24 cellular contexts compared by ENCODE assay signal in genomic region chr9:36876056-36876455, GRCh38.
"Had no signal": no experiment of that assay in that cellular context is flagged by ENCODE, and none has a peak within 500 bp of the region (broad histone marks: within the 10 kb centered on the region; RNA-seq: fewer than 3 reads in every experiment).

No MANE protein-coding gene starts in this region.

- DNase-seq: activated CD4-positive, alpha-beta T cell treated with anti-CD3 and anti-CD28 coated beads, Interleukin-2, amount 50 U/mL, for 1 hour; activated CD8-positive, alpha-beta memory T cell treated with anti-CD3 and anti-CD28 coated beads, Interleukin-2, amount 10 ng/mL, durations not matched to agents 7 days and 5 days; activated CD8-positive, alpha-beta T cell treated with anti-CD3 and anti-CD28 coated beads, Interleukin-2, amount 10 ng/mL, durations not matched to agents 7 days and 5 days; activated naive CD4-positive, alpha-beta T cell; activated T-cell treated with anti-CD3 and anti-CD28 coated beads, Interleukin-2, amount 50 U/mL, for 48 hours; endodermal cell; foreskin fibroblast; head of caudate nucleus; hippocampal formation; left cardiac atrium; left ventricle myocardium superior; mammary epithelial cell; naive thymus-derived CD4-positive, alpha-beta T cell; stimulated activated CD4-positive, alpha-beta T cell treated with anti-CD3 and anti-CD28 coated beads, Interleukin-4, amount 100 ng/mL, for 24 hours; stomach; T-helper 9 cell; thyroid gland had no signal

- ATAC-seq: activated CD8-positive, alpha-beta memory T cell treated with anti-CD3 and anti-CD28 coated beads, Interleukin-2, amount 10 ng/mL, durations not matched to agents 7 days and 5 days; activated CD8-positive, alpha-beta T cell treated with anti-CD3 and anti-CD28 coated beads, Interleukin-2, amount 10 ng/mL, durations not matched to agents 7 days and 5 days; activated naive CD4-positive, alpha-beta T cell treated with anti-CD3 and anti-CD28 coated beads, Interleukin-2, amount 50 U/mL, for 72 hours; esophagus mucosa; left cardiac atrium; left ventricle myocardium superior; naive thymus-derived CD4-positive, alpha-beta T cell; right lobe of liver; stimulated activated effector memory CD8-positive, alpha-beta T cell treated with anti-CD3 and anti-CD28 coated beads, Interleukin-12 subunit alpha, Interleukin-12 subunit beta, amount 100 ng/mL, for 72 hours; WTC11 had no signal

- H3K27ac ChIP-seq: neural progenitor cell, right lobe of liver, skin epidermis, stomach, thyroid gland had no signal

- H3K9me3 ChIP-seq: right lobe of liver, stomach, thyroid gland had no signal

- H3K4me3 ChIP-seq: neural progenitor cell, right lobe of liver, skin epidermis, stomach, thyroid gland had no signal

- H3K27me3 ChIP-seq: neural progenitor cell, right lobe of liver, thyroid gland had no signal

- H3K4me2 ChIP-seq: neural progenitor cell had no signal

- H3K4me1 ChIP-seq: right lobe of liver, thyroid gland had no signal

- H3K36me3 ChIP-seq: neural progenitor cell, right lobe of liver, stomach, thyroid gland had no signal
